ENCODE assay signal across 23 cellular contexts in genomic region chr3:108021533-108021932, GRCh38.
A peak's percentile ranks its signal among the peaks of the same experiment; 100 is the strongest.
DNase-seq lines count a peak whose midpoint lies in the region; ATAC-seq, FAIRE-seq and TF ChIP-seq lines count a peak whose summit lies in the region.
"Had no signal": no experiment of that assay in that cellular context is flagged by ENCODE, and none has a peak within 500 bp of the region (broad histone marks: within the 10 kb centered on the region; RNA-seq: fewer than 3 reads in every experiment).

No MANE protein-coding gene starts in this region.

- H3K9me3 ChIP-seq in K562 (replicated peaks; ENCODE audit: control insufficient read depth, insufficient read depth, low read depth, low read length) (no peaks in the 10 kb centered on the region), lower lobe of right lung (no peaks in the 10 kb centered on the region)
- H3K9me3 ChIP-seq: SK-N-SH had no signal

- BruUV-seq in K562 (replicated peaks; lab: Mats Ljungman, UMichigan): no TSS peak

- H3K27ac ChIP-seq in K562 (ENCODE audit: extremely low read depth, low read depth, low read length): no peak overlapping the region
- peak overlapping the region; percentile 71 for H3K27ac ChIP-seq in lower lobe of right lung
- H3K27ac ChIP-seq: 22Rv1, GM23248 had no signal

- no peaks in the 10 kb centered on the region for H3K9me1 ChIP-seq in K562 (ENCODE audit: control insufficient read depth, insufficient read depth, low read length)

- H3K9me3 Mint-ChIP-seq in activated T-helper 2 cell treated with anti-CD3 and anti-CD28 coated beads, Interferon-gamma antibody, Interleukin-2, Interleukin-4, amounts not matched to agents 10 μg/mL and 5 μg/mL and 100 μg/mL, durations not matched to agents 14 hours and 24 hours and 36 hours: no peaks in the 10 kb centered on the region
- H3K9me3 Mint-ChIP-seq: HFFc6, IgD-negative memory B cell had no signal

- POLR2A ChIA-PET in K562 (lab: Yijun Ruan, JAX): no interaction called here

- no peak overlapping the region for H3K9ac ChIP-seq in K562 (ENCODE audit: insufficient read depth in 1 of 2, low read depth in 2 of 2, low read length in 2 of 2)
- H3K9ac ChIP-seq: GM23248, SK-N-SH had no signal

- H4K20me1 ChIP-seq in K562 (replicated peaks; ENCODE audit: control insufficient read depth, insufficient read depth, low read length): no peaks in the 10 kb centered on the region

- H3K36me3 ChIP-seq in K562 (ENCODE audit: control insufficient read depth, insufficient read depth, low read length) (no peaks in the 10 kb centered on the region), lower lobe of right lung (no peaks in the 10 kb centered on the region)

- TF ChIP-seq EP300 in K562 (IDR thresholded peaks at IDR 0.05; ENCODE audit: low read length): no peak

- H3K4me1 Mint-ChIP-seq in activated T-helper 2 cell treated with anti-CD3 and anti-CD28 coated beads, Interferon-gamma antibody, Interleukin-2, Interleukin-4, amounts not matched to agents 10 μg/mL and 5 μg/mL and 100 μg/mL, durations not matched to agents 14 hours and 24 hours and 36 hours (ENCODE audit: low read depth): peaks cover 3% of the 10 kb centered on the region
- H3K4me1 Mint-ChIP-seq: IgD-negative memory B cell had no signal

- no peak for FAIRE-seq in K562 (lab: Jason Lieb, UNC)
- FAIRE-seq: D721Med, G401.6, GM19239, RCC 7860 had no signal

- H2AFZ ChIP-seq in K562 (ENCODE audit: low read depth, low read length): no peak overlapping the region
- H2AFZ ChIP-seq: GM23248 had no signal

- intact Hi-C loops in K562 (cut with micrococcal nuclease) (no loop called here), lower lobe of right lung (cut with DNase I) (no loop called here)
- intact Hi-C loops in activated T-helper 2 cell treated with anti-CD3 and anti-CD28 coated beads, Interferon-gamma antibody, Interleukin-2, Interleukin-4, amounts not matched to agents 10 μg/mL and 5 μg/mL and 100 μg/mL, durations not matched to agents 14 hours and 24 hours and 36 hours (cut with micrococcal nuclease): no loop called here

- in situ Hi-C loops in K562 (cut with MboI): no loop called here

- 6% methylated on average over 2 of the region's 2 CpGs for WGBS in K562 (ENCODE audit: insufficient coverage, low coverage, missing lambda C conversion rate)

- CTCF ChIA-PET in K562 (lab: Yijun Ruan, JAX; ENCODE audit: low intra/inter-chr PET ratio): no interaction called here

- no peak overlapping the region for H3K4me3 Mint-ChIP-seq in activated T-helper 2 cell treated with anti-CD3 and anti-CD28 coated beads, Interferon-gamma antibody, Interleukin-2, Interleukin-4, amounts not matched to agents 10 μg/mL and 5 μg/mL and 100 μg/mL, durations not matched to agents 14 hours and 24 hours and 36 hours (ENCODE audit: low read depth)
- H3K4me3 Mint-ChIP-seq: H9, HFFc6, IgD-negative memory B cell had no signal

- H3K4me2 ChIP-seq in K562 (ENCODE audit: insufficient read depth, low read length): no peak overlapping the region
- H3K4me2 ChIP-seq: SK-N-SH had no signal

- H3K27ac Mint-ChIP-seq in activated T-helper 2 cell treated with anti-CD3 and anti-CD28 coated beads, Interferon-gamma antibody, Interleukin-2, Interleukin-4, amounts not matched to agents 10 μg/mL and 5 μg/mL and 100 μg/mL, durations not matched to agents 14 hours and 24 hours and 36 hours: no peak overlapping the region
- H3K27ac Mint-ChIP-seq: HFFc6, IgD-negative memory B cell had no signal

- no peak for TF ChIP-seq RAD21 in K562 (CRISPR knock-in tag; conservative IDR thresholded peaks at IDR 0.05 in 1 of 2, IDR thresholded peaks at IDR 0.05 in 1 of 2)

- TF ChIP-seq CTCF in K562 (IDR thresholded peaks at IDR 0.05 in 2 of 3, conservative IDR thresholded peaks at IDR 0.05 in 1 of 3; ENCODE audit: insufficient read depth in 2 of 3, low read depth in 1 of 3, low read length in 3 of 3) (no peak), lower lobe of right lung (IDR thresholded peaks at IDR 0.05) (no peak)

- no peak for TF ChIP-seq POLR2A in K562 (conservative IDR thresholded peaks at IDR 0.05)

- no peak overlapping the region for H3K4me3 ChIP-seq in K562
- no peak overlapping the region for H3K4me3 ChIP-seq in lower lobe of right lung
- H3K4me3 ChIP-seq: GM23248 had no signal

- DNase-seq in DMS53 (lab: John Stamatoyannopoulos, UW) (peak; percentile 20), DMS53 treated with DMSO at 0.1 percent for 48 hours (lab: John Stamatoyannopoulos, UW; ENCODE audit: unreplicated experiment) (no peak), K562 (ENCODE audit: extremely low read depth in 1 of 4, low spot score in 3 of 4) (peak in 1 of 4 experiments; percentile 3), lower lobe of right lung (no peak), HPDE6-E6E7 (ENCODE audit: extremely low spot score) (no peak)
- no peak for DNase-seq in activated T-helper 2 cell treated with anti-CD3 and anti-CD28 coated beads, Interferon-gamma antibody, Interleukin-2, Interleukin-4, amounts not matched to agents 10 μg/mL and 5 μg/mL and 100 μg/mL, durations not matched to agents 14 hours and 24 hours and 36 hours (ENCODE audit: low spot score)
- DNase-seq: GM23248, H9, HFFc6, NCI-H1092 treated with DMSO at 0.1 percent for 48 hours, NCI-H1436, NCI-H2081 treated with DMSO at 0.1 percent for 48 hours, NCI-H2171, NCI-H774, SK-N-SH, SW 1271 had no signal

- no peaks in the 10 kb centered on the region; a peak in 1 of 5 replicates for H3K4me1 ChIP-seq in K562 (replicated peaks in 1 of 2; ENCODE audit: control insufficient read depth in 2 of 2, insufficient read depth in 2 of 2, low read length in 2 of 2)
- peaks cover 5% of the 10 kb centered on the region for H3K4me1 ChIP-seq in lower lobe of right lung

- H3K27me3 ChIP-seq in K562 (ENCODE audit: control insufficient read depth in 2 of 2, insufficient read depth in 2 of 2, low read length in 2 of 2) (peaks cover 0 to 7% of the 10 kb centered on the region in 2 experiments; a peak in 3 of 5 replicates), lower lobe of right lung (ENCODE audit: low read depth) (no peaks in the 10 kb centered on the region)

- ATAC-seq in K562 (no peak), lower lobe of right lung (no peak), HG03342 (IDR thresholded peaks at IDR 0.05; ENCODE audit: unreplicated experiment) (no peak)

- peaks cover under 1% of the 10 kb centered on the region for H3K36me3 Mint-ChIP-seq in activated T-helper 2 cell treated with anti-CD3 and anti-CD28 coated beads, Interferon-gamma antibody, Interleukin-2, Interleukin-4, amounts not matched to agents 10 μg/mL and 5 μg/mL and 100 μg/mL, durations not matched to agents 14 hours and 24 hours and 36 hours (ENCODE audit: low read depth)

- H3K27me3 Mint-ChIP-seq in activated T-helper 2 cell treated with anti-CD3 and anti-CD28 coated beads, Interferon-gamma antibody, Interleukin-2, Interleukin-4, amounts not matched to agents 10 μg/mL and 5 μg/mL and 100 μg/mL, durations not matched to agents 14 hours and 24 hours and 36 hours (ENCODE audit: low read depth): peaks cover 13% of the 10 kb centered on the region

- no peaks in the 10 kb centered on the region for H3K79me2 ChIP-seq in K562 (ENCODE audit: control insufficient read depth, insufficient read depth, low read length)

TF ChIP-seq in K562, 482 proteins besides CTCF, POLR2A, EP300 and RAD21 (continues in another document):
- TF ChIP-seq PKNOX1 (IDR thresholded peaks at IDR 0.05) (peak; percentile 83), POLR2G (IDR thresholded peaks at IDR 0.05; ENCODE audit: low read depth, low read length) (no peak), ZNF224 (CRISPR knock-in tag; IDR thresholded peaks at IDR 0.05) (no peak), TEAD1 (CRISPR knock-in tag; IDR thresholded peaks at IDR 0.05) (no peak), C11orf30 (IDR thresholded peaks at IDR 0.05; ENCODE audit: low read depth) (peak; percentile 36; the same call in 1 of the 2 replicates), ZNF316 (IDR thresholded peaks at IDR 0.05) (peak; percentile 37; the same call in 1 of the 2 replicates), PBX2 (CRISPR knock-in tag; IDR thresholded peaks at IDR 0.05; ENCODE audit: low read depth) (no peak), PBX2 (tag; conservative IDR thresholded peaks at IDR 0.05; ENCODE audit: low read depth) (peak; percentile 57)
